Comparison of ENCODE assay signal across 9 cellular contexts in the genomic region with DNA sequence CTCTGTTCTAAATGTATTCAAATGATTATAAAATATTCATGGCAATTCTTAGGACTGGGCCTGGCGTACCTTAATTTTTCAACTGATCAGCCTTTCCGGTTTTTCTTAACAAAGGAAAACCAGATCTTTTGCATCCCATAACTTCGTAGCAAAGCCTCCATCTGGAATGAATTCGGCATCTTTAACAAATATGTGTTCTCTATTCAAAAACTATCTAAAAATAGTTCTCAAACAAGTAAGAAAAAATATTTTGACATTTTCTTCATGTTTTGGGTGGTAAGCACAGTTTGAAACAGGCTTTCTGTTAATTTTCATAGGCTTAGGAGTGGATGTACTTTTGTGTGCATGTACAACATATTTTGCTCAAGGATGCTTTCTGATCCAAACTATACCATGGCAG. TPM values are rescaled to one million over a fixed set of nuclear protein-coding genes. Genes with fewer than 3 reads are reported as not detected.
DNase-seq lines count a peak whose midpoint lies in the region; ATAC-seq and TF ChIP-seq lines count a peak whose summit lies in the region.
"Had no signal": no experiment of that assay in that cellular context is flagged by ENCODE, and none has a peak within 500 bp of the region (broad histone marks: within the 10 kb centered on the region; RNA-seq: fewer than 3 reads in every experiment).

No MANE protein-coding gene starts in this region.

- H3K4me3 ChIP-seq in SJCRH30 (peak overlapping the region; percentile 45), endodermal cell (ENCODE audit: low read length) (no peak overlapping the region), upper lobe of left lung (peak overlapping the region in 2 of 4 donors; percentile 7 to 32)

- H3K4me3 Mint-ChIP-seq in endodermal cell (no peak overlapping the region), nephron (peak overlapping the region; percentile 65 to 71 (median 66)), CD14-positive monocyte (no peak overlapping the region)
- H3K4me3 Mint-ChIP-seq in activated CD4-positive, alpha-beta memory T cell treated with anti-CD3 and anti-CD28 coated beads, Interleukin-2, amount 10 ng/mL, durations not matched to agents 7 days and 5 days = no peak overlapping the region

- H3K9me3 Mint-ChIP-seq in endodermal cell (no peaks in the 10 kb centered on the region), nephron (no peaks in the 10 kb centered on the region), CD14-positive monocyte (no peaks in the 10 kb centered on the region)
- no peaks in the 10 kb centered on the region for H3K9me3 Mint-ChIP-seq in activated CD4-positive, alpha-beta memory T cell treated with anti-CD3 and anti-CD28 coated beads, Interleukin-2, amount 10 ng/mL, durations not matched to agents 7 days and 5 days

- H3K27me3 Mint-ChIP-seq in endodermal cell (ENCODE audit: insufficient read depth) (no peaks in the 10 kb centered on the region), nephron (ENCODE audit: low read depth) (no peaks in the 10 kb centered on the region), CD14-positive monocyte (ENCODE audit: low read depth in 3 of 3) (no peaks in the 10 kb centered on the region)
- H3K27me3 Mint-ChIP-seq in activated CD4-positive, alpha-beta memory T cell treated with anti-CD3 and anti-CD28 coated beads, Interleukin-2, amount 10 ng/mL, durations not matched to agents 7 days and 5 days = no peaks in the 10 kb centered on the region

- H3K27me3 ChIP-seq in SJCRH30 = no peaks in the 10 kb centered on the region
- H3K27me3 ChIP-seq in endodermal cell (ENCODE audit: control insufficient read depth, insufficient read depth, low read length, poor library complexity, severe bottlenecking) = no peaks in the 10 kb centered on the region
- H3K27me3 ChIP-seq in upper lobe of left lung = no peaks in the 10 kb centered on the region

- H3K36me3 ChIP-seq in SJCRH30 = no peaks in the 10 kb centered on the region
- H3K36me3 ChIP-seq in endodermal cell (ENCODE audit: control insufficient read depth, insufficient read depth, low read length) = no peaks in the 10 kb centered on the region
- H3K36me3 ChIP-seq in upper lobe of left lung = no peaks in the 10 kb centered on the region

- DNase-seq in SJCRH30 (peak in 1 of 2 experiments; percentile 6), endodermal cell (no peak), upper lobe of left lung (no peak), CD14-positive monocyte (ENCODE audit: low spot score) (no peak)
- DNase-seq in activated CD4-positive, alpha-beta memory T cell treated with anti-CD3 and anti-CD28 coated beads, Interleukin-2, amount 10 ng/mL, durations not matched to agents 7 days and 5 days = no peak
- DNase-seq: central memory CD4-positive, alpha-beta T cell; stimulated activated naive CD4-positive, alpha-beta T cell had no signal

- intact Hi-C loops in CD14-positive monocyte (cut with micrococcal nuclease) = no loop called here

- H3K4me1 ChIP-seq in SJCRH30 = peaks cover 18% of the 10 kb centered on the region
- H3K4me1 ChIP-seq in endodermal cell (ENCODE audit: control insufficient read depth, insufficient read depth, low read length) = peaks cover 3% of the 10 kb centered on the region
- peaks cover 12 to 33% (median 30%) of the 10 kb centered on the region in 4 donors for H3K4me1 ChIP-seq in upper lobe of left lung

- CTCF ChIA-PET in activated CD4-positive, alpha-beta memory T cell treated with anti-CD3 and anti-CD28 coated beads, Interleukin-2, amount 10 ng/mL, durations not matched to agents 7 days and 5 days (lab: Charles Lee) = no interaction called here

- TF ChIP-seq EP300 in upper lobe of left lung (IDR thresholded peaks at IDR 0.05) = no peak

- ATAC-seq in upper lobe of left lung (ENCODE audit: low FRiP score in 2 of 2) = no peak
- no peak for ATAC-seq in GM19351 (IDR thresholded peaks at IDR 0.05; ENCODE audit: unreplicated experiment)

- H3K36me3 Mint-ChIP-seq in endodermal cell (ENCODE audit: low read depth) (no peaks in the 10 kb centered on the region), nephron (ENCODE audit: low read depth) (no peaks in the 10 kb centered on the region), CD14-positive monocyte (no peaks in the 10 kb centered on the region)
- H3K36me3 Mint-ChIP-seq in activated CD4-positive, alpha-beta memory T cell treated with anti-CD3 and anti-CD28 coated beads, Interleukin-2, amount 10 ng/mL, durations not matched to agents 7 days and 5 days (ENCODE audit: low read depth) = no peaks in the 10 kb centered on the region

- 83 to 86% methylated on average over 2 to 4 of the region's 4 CpGs for WGBS in endodermal cell (ENCODE audit: insufficient coverage in 1 of 2, insufficient read length in 1 of 2), 2 experiments
- 42 to 44% methylated on average over 4 of the region's 4 CpGs for WGBS in upper lobe of left lung, 2 donors

- H3K27ac ChIP-seq in SJCRH30 (peak overlapping the region; percentile 75), endodermal cell (ENCODE audit: low read depth, low read length) (peak overlapping the region; percentile 67), upper lobe of left lung (peak overlapping the region; percentile 61 to 74 (median 62))

- TF ChIP-seq POLR2A in upper lobe of left lung (IDR thresholded peaks at IDR 0.05) = no peak

- H3K9me3 ChIP-seq in SJCRH30 (replicated peaks) (no peaks in the 10 kb centered on the region), endodermal cell (ENCODE audit: control insufficient read depth, low read length) (no peaks in the 10 kb centered on the region), upper lobe of left lung (no peaks in the 10 kb centered on the region)

- TF ChIP-seq CTCF in endodermal cell (conservative IDR thresholded peaks at IDR 0.05) = no peak
- no peak for TF ChIP-seq CTCF in nephron (IDR thresholded peaks at IDR 0.05; ENCODE audit: unreplicated experiment in 3 of 3)
- TF ChIP-seq CTCF in upper lobe of left lung (IDR thresholded peaks at IDR 0.05) = no peak
- no peak for TF ChIP-seq CTCF in CD14-positive monocyte (IDR thresholded peaks at IDR 0.05)

- H3K27ac Mint-ChIP-seq in endodermal cell (peak overlapping the region; percentile 88), nephron (peak overlapping the region; percentile 90 to 96 (median 96)), CD14-positive monocyte (no peak overlapping the region)
- no peak overlapping the region for H3K27ac Mint-ChIP-seq in activated CD4-positive, alpha-beta memory T cell treated with anti-CD3 and anti-CD28 coated beads, Interleukin-2, amount 10 ng/mL, durations not matched to agents 7 days and 5 days

- H3K9ac ChIP-seq in endodermal cell (ENCODE audit: extremely low read depth, low read length, poor library complexity, severe bottlenecking) = no peak overlapping the region

- POLR2A ChIA-PET in activated CD4-positive, alpha-beta memory T cell treated with anti-CD3 and anti-CD28 coated beads, Interleukin-2, amount 10 ng/mL, durations not matched to agents 7 days and 5 days (lab: Charles Lee) = no interaction called here

- peaks cover 14% of the 10 kb centered on the region for H3K4me1 Mint-ChIP-seq in endodermal cell
- H3K4me1 Mint-ChIP-seq in nephron = peaks cover 70% of the 10 kb centered on the region
- H3K4me1 Mint-ChIP-seq in activated CD4-positive, alpha-beta memory T cell treated with anti-CD3 and anti-CD28 coated beads, Interleukin-2, amount 10 ng/mL, durations not matched to agents 7 days and 5 days = no peaks in the 10 kb centered on the region
- H3K4me1 Mint-ChIP-seq in CD14-positive monocyte = peaks cover 8% of the 10 kb centered on the region

RNA-seq across cellular contexts. Expression of gene RBMS3, which starts 55.0 kb away (rescaled TPM):
- 8.1 and 9.5 TPM in 2 replicates for total RNA-seq in SJCRH30 (2014; rRNA removed; shearing (Covaris generic))
- total RNA-seq in endodermal cell = 1 to 10 TPM; 2.0 to 7.3 TPM
- 8.8 TPM for polyA plus RNA-seq in endodermal cell (2013, experiment 1 of 2)
- 7.5 TPM for polyA plus RNA-seq in endodermal cell (2013, experiment 2 of 2)
- total RNA-seq in upper lobe of left lung = 100 to 1,000 TPM in 1 of 6 donors, 10 to 100 TPM in 5; 39.8 to 102 (median 57.2) TPM
- total RNA-seq in activated CD4-positive, alpha-beta memory T cell treated with anti-CD3 and anti-CD28 coated beads, Interleukin-2, amount 10 ng/mL, durations not matched to agents 7 days and 5 days = under 1 TPM; 0.38 to 0.63 TPM
- polyA plus RNA-seq in CD14-positive monocyte = not detected

Comparison
In these comparisons a context has a peak if more than half of its experiments do, and no peak if none do; other contexts are left out.
1. H3K27ac Mint-ChIP-seq: peak in endodermal cell (single experiment) and nephron (3 of 3); none in activated CD4-positive, alpha-beta memory T cell treated with anti-CD3 and anti-CD28 coated beads, Interleukin-2, amount 10 ng/mL, durations not matched to agents 7 days and 5 days (single experiment) and CD14-positive monocyte (0 of 7).
2. H3K4me3 Mint-ChIP-seq: peak in nephron (3 of 3); none in endodermal cell (single experiment), activated CD4-positive, alpha-beta memory T cell treated with anti-CD3 and anti-CD28 coated beads, Interleukin-2, amount 10 ng/mL, durations not matched to agents 7 days and 5 days (single experiment) and CD14-positive monocyte (0 of 2).
3. Peak in every context shown above with its lines, with median percentiles within 50 percentile points of each other: H3K27ac ChIP-seq.